ENCODE assay signal across 8 cellular contexts in the genomic region with DNA sequence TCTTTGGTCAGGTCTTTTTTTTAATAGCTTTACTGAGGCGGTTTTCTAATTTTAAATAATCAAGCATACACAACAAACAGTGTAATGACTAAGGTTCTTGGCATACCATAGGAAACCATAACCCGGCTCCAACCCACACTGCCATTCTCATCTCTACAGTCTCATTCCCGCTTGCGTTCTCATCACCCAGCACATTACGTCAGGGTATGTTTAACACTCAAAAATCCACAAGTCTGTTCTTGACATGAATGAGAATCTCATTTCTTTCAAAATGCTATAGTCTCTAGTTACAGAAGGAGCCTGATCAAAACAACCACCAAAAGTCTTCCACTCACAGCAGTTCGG. TPM values are rescaled to one million over a fixed set of nuclear protein-coding genes. Genes with fewer than 3 reads are reported as not detected.
A peak's percentile ranks its signal among the peaks of the same experiment; 100 is the strongest.
DNase-seq lines count a peak whose midpoint lies in the region; ATAC-seq and TF ChIP-seq lines count a peak whose summit lies in the region.

No MANE protein-coding gene starts in this region.

- TF ChIP-seq POLR2A in tibial nerve (IDR thresholded peaks at IDR 0.05), result no peak

- H3K9me3 Mint-ChIP-seq in chondrocyte (ENCODE audit: low read depth), result no peaks in the 10 kb centered on the region

- peak overlapping the region; percentile 94 for H3K4me3 ChIP-seq in BE2C (ENCODE audit: low read depth, low read length)
- H3K4me3 ChIP-seq in NT2/D1 (ENCODE audit: insufficient read length, low read depth), result peak overlapping the region; percentile 72
- peak overlapping the region; percentile 79 for H3K4me3 ChIP-seq in mesendoderm (ENCODE audit: low read length)
- peak overlapping the region; percentile 48 to 76 (median 62) for H3K4me3 ChIP-seq in tibial nerve

- H2BK15ac ChIP-seq in mesendoderm (replicated peaks; ENCODE audit: low read depth), result no peak overlapping the region

- H3K79me1 ChIP-seq in mesendoderm (ENCODE audit: low read length), result no peaks in the 10 kb centered on the region

- no peak overlapping the region for H2BK120ac ChIP-seq in mesendoderm (ENCODE audit: low read depth, low read length)

- H3K79me2 ChIP-seq in mesendoderm (ENCODE audit: control insufficient read depth, insufficient read depth, low read length), result peaks cover 5% of the 10 kb centered on the region

- H3K27me3 ChIP-seq in BE2C, result no peaks in the 10 kb centered on the region
- no peaks in the 10 kb centered on the region for H3K27me3 ChIP-seq in NT2/D1 (ENCODE audit: insufficient read depth, insufficient read length)
- no peaks in the 10 kb centered on the region for H3K27me3 ChIP-seq in mesendoderm (ENCODE audit: insufficient read depth, low read length, poor library complexity)
- H3K27me3 ChIP-seq in tibial nerve, result no peaks in the 10 kb centered on the region

- H3K36me3 Mint-ChIP-seq in chondrocyte (ENCODE audit: low read depth), result no peaks in the 10 kb centered on the region

- H3K9ac ChIP-seq in NT2/D1 (ENCODE audit: insufficient read length, low read depth) (peak overlapping the region; percentile 85), mesendoderm (ENCODE audit: low read length) (peak overlapping the region; percentile 85)

- H2BK5ac ChIP-seq in mesendoderm (ENCODE audit: low read length), result no peak overlapping the region

- H2AK5ac ChIP-seq in mesendoderm (ENCODE audit: low read length), result no peak overlapping the region

- H4K5ac ChIP-seq in mesendoderm (ENCODE audit: low read length), result no peak overlapping the region

- no peaks in the 10 kb centered on the region for H3K27me3 Mint-ChIP-seq in chondrocyte (ENCODE audit: low read depth)

- peak overlapping the region; percentile 37 for H3K4me2 ChIP-seq in mesendoderm (ENCODE audit: low read length)

- no peak overlapping the region for H3K23ac ChIP-seq in mesendoderm (ENCODE audit: low read length)

- ATAC-seq in GM18508 (IDR thresholded peaks at IDR 0.05; ENCODE audit: insufficient read depth, unreplicated experiment) (peak; percentile 30), HG02943 (IDR thresholded peaks at IDR 0.05; ENCODE audit: low read depth, unreplicated experiment) (peak; percentile 35)

- no peak overlapping the region for H4K8ac ChIP-seq in mesendoderm (ENCODE audit: low read depth, low read length)

- H3K18ac ChIP-seq in mesendoderm (ENCODE audit: low read length), result peak overlapping the region; percentile 70

- H3K27ac ChIP-seq in mesendoderm (ENCODE audit: low read depth, low read length) (peak overlapping the region; percentile 70), tibial nerve (peak overlapping the region; percentile 30 to 91 (median 82))

- WGBS in mesendoderm (ENCODE audit: extremely low coverage, insufficient coverage, low lambda C conversion rate), result no CpG with 5 or more reads among the region's 6 CpGs
- WGBS in tibial nerve, 2 donors, result 0 to 2% methylated on average over 6 of the region's 6 CpGs

- H3K4me1 Mint-ChIP-seq in chondrocyte (ENCODE audit: low read depth), result peaks cover 33% of the 10 kb centered on the region

- H3K4me1 ChIP-seq in BE2C (no peaks in the 10 kb centered on the region), NT2/D1 (ENCODE audit: insufficient read depth, insufficient read length) (no peaks in the 10 kb centered on the region), mesendoderm (ENCODE audit: control insufficient read depth, low read depth, low read length) (no peaks in the 10 kb centered on the region), tibial nerve (peaks cover 0 to 21% (median 10%) of the 10 kb centered on the region in 4 donors)

- no peak for TF ChIP-seq EP300 in tibial nerve (IDR thresholded peaks at IDR 0.05)

- H3K36me3 ChIP-seq in BE2C, result no peaks in the 10 kb centered on the region
- no peaks in the 10 kb centered on the region for H3K36me3 ChIP-seq in NT2/D1 (ENCODE audit: insufficient read depth, insufficient read length, low read length)
- H3K36me3 ChIP-seq in mesendoderm (ENCODE audit: control insufficient read depth, insufficient read depth, low read length), result no peaks in the 10 kb centered on the region
- no peaks in the 10 kb centered on the region for H3K36me3 ChIP-seq in tibial nerve

- no peak overlapping the region for H3K4ac ChIP-seq in mesendoderm (ENCODE audit: low read depth, low read length)

- H3K4me3 Mint-ChIP-seq in chondrocyte (ENCODE audit: unreplicated experiment), result peak overlapping the region; percentile 85

- peak overlapping the region; percentile 91 for H3K56ac ChIP-seq in mesendoderm (ENCODE audit: low read length)

- H3K9me3 ChIP-seq in BE2C, result no peaks in the 10 kb centered on the region
- peaks cover 7% of the 10 kb centered on the region; the same call in 1 of the 2 replicates for H3K9me3 ChIP-seq in NT2/D1 (ENCODE audit: insufficient read depth, low read length)
- H3K9me3 ChIP-seq in tibial nerve, result no peaks in the 10 kb centered on the region

- peak; percentile 21 for DNase-seq in BE2C
- peak; percentile 6 for DNase-seq in NT2/D1 (ENCODE audit: low read depth, low spot score)
- no peak for DNase-seq in chondrocyte (ENCODE audit: low spot score)
- no peak for DNase-seq in mesendoderm
- no peak for DNase-seq in tibial nerve (ENCODE audit: low spot score in 2 of 2)
- DNase-seq in HK-2 (ENCODE audit: unreplicated experiment), result no peak

- TF ChIP-seq CTCF in BE2C (IDR thresholded peaks at IDR 0.05; ENCODE audit: low read depth, low read length), result no peak
- no peak for TF ChIP-seq CTCF in chondrocyte (IDR thresholded peaks at IDR 0.05)
- no peak for TF ChIP-seq CTCF in tibial nerve (IDR thresholded peaks at IDR 0.05)

- H3K27ac Mint-ChIP-seq in chondrocyte (ENCODE audit: unreplicated experiment), result peak overlapping the region; percentile 96

RNA-seq across cellular contexts. Expression of a gene that starts 0.5 kb away (rescaled TPM):
- polyA plus RNA-seq in BE2C (2012; ENCODE audit: insufficient read depth, insufficient read length, low read depth), result 0.57 TPM
- total RNA-seq in chondrocyte (1.8 to 2.4 TPM (median 1.9 TPM) in 3 replicates), tibial nerve (1 to 10 TPM in 3 of 4 donors, under 1 TPM in 1; 0.63 to 2.4 (median 2.1) TPM)
- 6.1 TPM for polyA plus RNA-seq in mesendoderm (2013, experiment 1 of 2)
- 6.6 TPM for polyA plus RNA-seq in mesendoderm (2013, experiment 2 of 2)

RNA-seq across cellular contexts. Expression of a gene that starts 30.8 kb away (rescaled TPM):
- 11.8 TPM for polyA plus RNA-seq in BE2C (2012; ENCODE audit: insufficient read depth, insufficient read length, low read depth)
- 26.6 to 36.6 TPM (median 32.3 TPM) in 3 replicates for total RNA-seq in chondrocyte
- 4.6 TPM for polyA plus RNA-seq in mesendoderm (2013, experiment 1 of 2)
- polyA plus RNA-seq in mesendoderm (2013, experiment 2 of 2), result 5.2 TPM
- total RNA-seq in tibial nerve, result 10 to 100 TPM in 1 of 4 donors, 1 to 10 TPM in 3; 6.9 to 12.7 (median 9.1) TPM

RNA-seq across cellular contexts. Expression of a gene that starts 42.4 kb away (rescaled TPM):
- 58.3 TPM for polyA plus RNA-seq in BE2C (2012; ENCODE audit: insufficient read depth, insufficient read length, low read depth)
- total RNA-seq in chondrocyte, result 82.3 to 105 TPM (median 104 TPM) in 3 replicates
- 82.6 TPM for polyA plus RNA-seq in mesendoderm (2013, experiment 1 of 2)
- polyA plus RNA-seq in mesendoderm (2013, experiment 2 of 2), result 83.9 TPM
- total RNA-seq in tibial nerve, result 10 to 100 TPM; 55.5 to 73.5 (median 65.2) TPM

Comparison
In these comparisons a context has a peak if more than half of its experiments do, and no peak if none do; other contexts are left out.
1. DNase-seq: peak in BE2C (single experiment) and NT2/D1 (single experiment); none in chondrocyte (single experiment), mesendoderm (single experiment), tibial nerve (0 of 2) and HK-2 (single experiment).
2. Peak in every context shown above with its lines, with median percentiles within 50 percentile points of each other: H3K4me3 ChIP-seq.